ENCODE assay signal across 28 cellular contexts in the genomic region with DNA sequence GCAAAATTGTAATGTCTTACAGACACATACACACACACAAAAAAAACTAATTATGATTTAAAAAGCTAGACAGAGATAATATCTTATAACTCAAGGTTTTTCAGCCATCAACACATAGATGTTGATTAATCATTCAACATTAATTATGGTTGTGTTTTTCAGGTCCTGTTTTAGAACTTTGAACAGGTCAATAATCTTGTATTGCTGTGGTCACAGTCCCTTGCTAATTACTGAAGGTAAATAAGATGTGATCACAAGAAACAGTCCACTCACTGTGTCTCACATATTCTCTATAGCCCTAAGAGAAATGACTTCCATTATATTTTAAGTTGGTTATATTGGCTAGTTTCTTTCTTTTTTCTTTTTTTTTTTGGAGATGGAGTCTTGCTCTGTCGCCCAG.
"Had no signal": no experiment of that assay in that cellular context is flagged by ENCODE, and none has a peak within 500 bp of the region (broad histone marks: within the 10 kb centered on the region; RNA-seq: fewer than 3 reads in every experiment).

No MANE protein-coding gene starts in this region.

- H2AFZ ChIP-seq: PC-9 had no signal

- H3K9me3 ChIP-seq: SJSA1, SK-N-SH had no signal

- DNase-seq: IMR-90, Kasumi-1, KG1, MV-4-11, NCI-H1048, NCI-H1105, NCI-H1417, NCI-H1436 treated with DMSO at 0.1 percent for 48 hours, NCI-H1694 treated with DMSO at 0.1 percent for 48 hours, NCI-H1930, NCI-H2081, NCI-H2107, NCI-H2171, NCI-H226, NCI-H446, NCI-H510A, NCI-H524 treated with DMSO at 0.1 percent for 48 hours, NCI-H69, NCI-H774, OCI-M1, PC-9, Right ventricle myocardium superior, SIG-M5, SK-N-SH, SW 1271, T-cell had no signal

- H3K27ac ChIP-seq: PC-9, SJSA1 had no signal

- ATAC-seq: HepG2 had no signal

- H3K9ac ChIP-seq: SK-N-SH had no signal

- H3K36me3 ChIP-seq: SJSA1 had no signal

- H3K36me3 Mint-ChIP-seq: T-cell had no signal

- H3K9me2 ChIP-seq: SK-N-SH had no signal

- H3K4me3 ChIP-seq: PC-9, SJSA1 had no signal

- H3K4me2 ChIP-seq: PC-9, SK-N-SH had no signal
